8 cellular contexts compared by ENCODE assay signal in genomic region chr14:24279301-24280186, GRCh38. TPM values are rescaled to one million over a fixed set of nuclear protein-coding genes. Genes with fewer than 3 reads are reported as not detected.
DNase-seq lines count a peak whose midpoint lies in the region; ATAC-seq, FAIRE-seq and TF ChIP-seq lines count a peak whose summit lies in the region.

No MANE protein-coding gene starts in this region.

- no peak overlapping the region for H3K4me3 ChIP-seq in SK-N-SH (ENCODE audit: low read depth in 2 of 2, low read length in 1 of 2)
- no peak overlapping the region for H3K4me3 ChIP-seq in pancreas

- peak; percentile 67 for DNase-seq in SK-N-SH
- DNase-seq in central memory CD4-positive, alpha-beta T cell, result peak; percentile 63
- peak in 2 of 6 donors; percentile 60 to 68 for DNase-seq in pancreas
- no peak for DNase-seq in NCI-H82 (lab: John Stamatoyannopoulos, UW)
- DNase-seq in NK-92 treated with Interleukin-12 subunit alpha and Interleukin-12 subunit beta, amount 100 ng/mL, for 24 hours (lab: John Stamatoyannopoulos, UW), result no peak

- POLR2A ChIA-PET in SK-N-SH (lab: Yijun Ruan, JAX), result interaction anchor here (0.8 to 1.5 kb wide), 2 partner anchors 8 to 37 kb away, joined by 3 read pairs; partner anchors contain the start of genes RABGGTA and TINF2

- no peaks in the 10 kb centered on the region for H3K79me2 ChIP-seq in SK-N-SH (ENCODE audit: insufficient read depth)

- peak; percentile 60 for TF ChIP-seq RAD21 in SK-N-SH (IDR thresholded peaks at IDR 0.05; ENCODE audit: low read length)

- 59% methylated on average over 11 of the region's 11 CpGs for WGBS in SK-N-SH (ENCODE audit: low lambda C conversion rate)
- WGBS in pancreas, 2 donors, result 56 to 60% methylated on average over 11 of the region's 11 CpGs

- ATAC-seq in GM18498 (IDR thresholded peaks at IDR 0.05; ENCODE audit: unreplicated experiment) (peak; percentile 66), HG02678 (IDR thresholded peaks at IDR 0.05; ENCODE audit: unreplicated experiment) (peak; percentile 72), pancreas (peak; percentile 56 to 70 (median 66)), HG03159 (IDR thresholded peaks at IDR 0.05; ENCODE audit: unreplicated experiment) (no peak)

- no peak; a peak in 1 of 4 replicates for TF ChIP-seq EP300 in SK-N-SH (IDR thresholded peaks at IDR 0.05; ENCODE audit: borderline replicate concordance in 1 of 2, low read depth in 1 of 2, low read length in 1 of 2)

- CTCF ChIA-PET in SK-N-SH (lab: Yijun Ruan, JAX), result interaction anchor here (0.7 to 8.9 kb wide), 16 partner anchors 9 to 157 kb away, joined by 3 to 87 read pairs (median 5); partner anchors contain the start of genes CIDEB, DHRS1, NOP9 and TINF2

- H3K9me2 ChIP-seq in SK-N-SH, result no peaks in the 10 kb centered on the region

- H3K9me3 ChIP-seq in SK-N-SH (no peaks in the 10 kb centered on the region), pancreas (no peaks in the 10 kb centered on the region)

- no peak for FAIRE-seq in pancreas (lab: Jason Lieb, UNC)

- no peaks in the 10 kb centered on the region for H3K36me3 ChIP-seq in SK-N-SH (replicated peaks in 1 of 2; ENCODE audit: control insufficient read depth in 1 of 2, insufficient read depth in 2 of 2, low read length in 1 of 2)
- no peaks in the 10 kb centered on the region for H3K36me3 ChIP-seq in pancreas

- no peak overlapping the region for H3K27ac ChIP-seq in SK-N-SH (ENCODE audit: low read depth in 2 of 2, low read length in 1 of 2)
- H3K27ac ChIP-seq in pancreas, result no peak overlapping the region

- intact Hi-C loops in pancreas (cut with DNase I), result loop anchor here in 1 of 3 donors (5.0 kb wide), 1 partner anchor 32 kb away; no protein-coding TSS in a partner anchor

- H3K27me3 ChIP-seq in SK-N-SH (ENCODE audit: insufficient read depth), result no peaks in the 10 kb centered on the region
- no peaks in the 10 kb centered on the region for H3K27me3 ChIP-seq in pancreas

- no peaks in the 10 kb centered on the region for H3F3A ChIP-seq in SK-N-SH (replicated peaks; ENCODE audit: insufficient read depth)

- TF ChIP-seq CTCF in SK-N-SH (IDR thresholded peaks at IDR 0.05), result peak; percentile 47
- no peak for TF ChIP-seq CTCF in pancreas (IDR thresholded peaks at IDR 0.05)

- no peaks in the 10 kb centered on the region for H4K20me1 ChIP-seq in SK-N-SH (ENCODE audit: insufficient read depth)

- H2AFZ ChIP-seq in SK-N-SH (ENCODE audit: low read depth), result no peak overlapping the region

- H3K9ac ChIP-seq in SK-N-SH, result no peak overlapping the region

- peaks cover 0 to 10% of the 10 kb centered on the region in 2 experiments; a peak in 1 of 4 replicates for H3K4me1 ChIP-seq in SK-N-SH (ENCODE audit: control insufficient read depth in 1 of 2, insufficient read depth in 2 of 2, low read depth in 1 of 2, low read length in 1 of 2)
- peaks cover 0 to 3% (median 0%) of the 10 kb centered on the region in 3 donors for H3K4me1 ChIP-seq in pancreas

- H3K4me2 ChIP-seq in SK-N-SH, result no peak overlapping the region

TF ChIP-seq in SK-N-SH, 30 proteins besides CTCF, POLR2A, EP300 and RAD21:
- TF ChIP-seq NFIC (IDR thresholded peaks at IDR 0.05; ENCODE audit: borderline replicate concordance), result peak; percentile 40; the same call in 1 of the 2 replicates
- TF ChIP-seq SMC3 (IDR thresholded peaks at IDR 0.05; ENCODE audit: low read depth, low read length), result peak; percentile 36; the same call in 1 of the 2 replicates
- TF ChIP-seq RFX5 (IDR thresholded peaks at IDR 0.05; ENCODE audit: low read length), result peak; percentile 94
- TF ChIP-seq MEF2A (IDR thresholded peaks at IDR 0.05; ENCODE audit: borderline replicate concordance, low read depth), result no peak
- peak; percentile 55; the same call in 1 of the 2 replicates for TF ChIP-seq MXI1 (IDR thresholded peaks at IDR 0.05; ENCODE audit: low read depth, low read length)
- no peak for TF ChIP-seq GATA2 (CRISPR knock-in tag; IDR thresholded peaks at IDR 0.05)

RNA-seq across cellular contexts. Expression of gene RABGGTA, which starts 8.1 kb away (rescaled TPM):
- polyA plus RNA-seq in SK-N-SH (2012; rRNA removed) (54.9 and 59.4 TPM in 2 replicates), pancreas (10 to 100 TPM; 49.1 to 51.5 TPM)
- polyA plus RNA-seq in SK-N-SH (2012; cell fraction: cytosol; rRNA removed), result 14.4 and 23.2 TPM in 2 replicates
- polyA plus RNA-seq in SK-N-SH (2012; cell fraction: nucleus; rRNA removed), result 193 and 263 TPM in 2 replicates
- 10 to 100 TPM; 15.4 to 21.0 (median 18.2) TPM for total RNA-seq in pancreas

RNA-seq across cellular contexts. Expression of gene TGM1, which starts 16.6 kb away (rescaled TPM):
- polyA plus RNA-seq in SK-N-SH (2012; rRNA removed), result 2.7 and 3.0 TPM in 2 replicates
- polyA plus RNA-seq in SK-N-SH (2012; cell fraction: cytosol; rRNA removed), result 0.84 and 1.4 TPM in 2 replicates
- polyA plus RNA-seq in SK-N-SH (2012; cell fraction: nucleus; rRNA removed), result 15.5 and 26.3 TPM in 2 replicates
- total RNA-seq in pancreas, result 1 to 10 TPM; 1.2 to 3.8 (median 2.2) TPM
- 1 to 10 TPM; 4.8 to 5.4 TPM for polyA plus RNA-seq in pancreas

RNA-seq across cellular contexts. Expression of gene DHRS1, which starts 20.0 kb away (rescaled TPM):
- polyA plus RNA-seq in SK-N-SH (2012; rRNA removed) (65.4 and 71.7 TPM in 2 replicates), pancreas (10 to 100 TPM; 18.9 to 21.1 TPM)
- polyA plus RNA-seq in SK-N-SH (2012; cell fraction: cytosol; rRNA removed), result 35.1 and 41.5 TPM in 2 replicates
- polyA plus RNA-seq in SK-N-SH (2012; cell fraction: nucleus; rRNA removed), result 154 and 173 TPM in 2 replicates
- total RNA-seq in pancreas, result 10 to 100 TPM in 3 of 6 donors, 1 to 10 TPM in 3; 6.1 to 15.3 (median 11.2) TPM

RNA-seq across cellular contexts. Expression of gene NOP9, which starts 20.1 kb away (rescaled TPM):
- polyA plus RNA-seq in SK-N-SH (2012; rRNA removed) (11.9 and 17.2 TPM in 2 replicates), pancreas (1 to 10 TPM; 6.2 to 8.7 TPM)
- polyA plus RNA-seq in SK-N-SH (2012; cell fraction: cytosol; rRNA removed), result 5.0 and 6.5 TPM in 2 replicates
- polyA plus RNA-seq in SK-N-SH (2012; cell fraction: nucleus; rRNA removed), result 58.8 and 60.9 TPM in 2 replicates
- 10 to 100 TPM in 4 of 6 donors, 1 to 10 TPM in 2; 8.8 to 13.9 (median 11.3) TPM for total RNA-seq in pancreas

RNA-seq across cellular contexts. Expression of gene CIDEB, which starts 28.2 kb away (rescaled TPM):
- polyA plus RNA-seq in SK-N-SH (2012; rRNA removed) (0.03 and 0.05 TPM in 2 replicates), pancreas (10 to 100 TPM in 1 of 2 donors, 1 to 10 TPM in 1; 9.2 to 15.0 TPM)
- polyA plus RNA-seq in SK-N-SH (2012; cell fraction: cytosol; rRNA removed), result 0.05 TPM in 1 of 2 replicates, not detected in the other
- 0.04 and 0.20 TPM in 2 replicates for polyA plus RNA-seq in SK-N-SH (2012; cell fraction: nucleus; rRNA removed)
- 10 to 100 TPM in 3 of 6 donors, 1 to 10 TPM in 3; 6.3 to 11.3 (median 9.4) TPM for total RNA-seq in pancreas

Comparison
In these comparisons a context has a peak if more than half of its experiments do, and no peak if none do; other contexts are left out.
1. DNase-seq: peak in SK-N-SH (single experiment) and central memory CD4-positive, alpha-beta T cell (single experiment); none in NCI-H82 (single experiment) and NK-92 treated with Interleukin-12 subunit alpha and Interleukin-12 subunit beta, amount 100 ng/mL, for 24 hours (single experiment).